Comparison of ENCODE assay signal across 4 cellular contexts in the genomic region with DNA sequence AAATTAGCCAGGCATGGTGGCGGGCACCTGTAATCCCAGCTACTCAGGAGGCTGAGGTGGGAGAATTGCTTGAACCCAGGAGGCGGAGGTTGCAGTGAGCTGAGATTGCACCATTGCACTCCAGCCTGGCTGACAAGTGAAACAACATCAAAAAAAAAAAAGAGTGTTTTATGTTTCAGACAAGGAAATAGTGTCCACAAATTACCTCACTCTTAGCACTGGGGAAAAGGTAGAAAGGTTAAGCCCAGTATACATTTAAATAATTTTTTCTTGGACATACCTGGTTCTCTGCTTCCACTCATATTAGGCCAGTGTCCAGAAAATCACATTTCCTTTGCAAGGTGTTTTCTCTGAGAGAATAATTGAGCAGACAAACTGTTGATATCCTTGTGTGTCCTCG. TPM values are rescaled to one million over a fixed set of nuclear protein-coding genes. Genes with fewer than 3 reads are reported as not detected.
"Had no signal": no experiment of that assay in that cellular context is flagged by ENCODE, and none has a peak within 500 bp of the region (broad histone marks: within the 10 kb centered on the region; RNA-seq: fewer than 3 reads in every experiment).

No MANE protein-coding gene starts in this region.

RNA-seq across cellular contexts. Expression of a gene that starts 25.4 kb away (rescaled TPM):
- total RNA-seq: LHCN-M2, M059J, MCF 10A, NCI-H460 had no signal

RNA-seq across cellular contexts. Expression of a gene that starts 30.8 kb away (rescaled TPM):
- total RNA-seq: LHCN-M2, M059J, NCI-H460 had no signal
